In the genomic region with DNA sequence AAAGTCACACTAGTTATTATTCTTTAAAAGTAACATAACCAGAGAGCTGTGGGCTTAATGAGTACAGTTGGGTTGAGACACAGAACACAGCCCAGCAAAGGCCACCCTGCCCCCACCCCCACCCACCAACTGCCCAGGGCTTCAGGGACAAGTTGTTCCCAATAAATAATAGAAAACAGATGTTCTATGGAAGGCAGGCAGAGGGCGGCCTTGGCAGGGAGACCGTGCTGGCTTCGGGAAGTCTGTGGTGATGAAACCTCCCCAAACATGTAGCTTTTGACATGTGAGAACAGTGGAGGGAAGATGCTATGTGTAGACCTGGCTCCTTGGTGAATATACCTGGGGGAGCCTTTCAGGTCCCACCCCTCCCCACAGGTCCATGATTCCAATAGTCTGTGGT, we compare ENCODE assay signal across 8 cellular contexts. TPM values are rescaled to one million over a fixed set of nuclear protein-coding genes. Genes with fewer than 3 reads are reported as not detected.
DNase-seq lines count a peak whose midpoint lies in the region; ATAC-seq and TF ChIP-seq lines count a peak whose summit lies in the region.

No MANE protein-coding gene starts in this region.

- no peaks in the 10 kb centered on the region for H4K20me1 ChIP-seq in MM.1S (ENCODE audit: insufficient read depth, low read length)

- no peak overlapping the region for H3K9ac ChIP-seq in MM.1S (ENCODE audit: low read length)

- no peaks in the 10 kb centered on the region for H3F3A ChIP-seq in MM.1S (ENCODE audit: insufficient read depth, low read length)

- H3K36me3 ChIP-seq in MM.1S (replicated peaks; ENCODE audit: insufficient read depth, low read length): no peaks in the 10 kb centered on the region

- DNase-seq in GM03348 (ENCODE audit: low spot score) (peak; percentile 82), activated B cell treated with CpG ODN at 0.5 μM for 24 hours (no peak), foreskin keratinocyte (no peak), sciatic nerve (ENCODE audit: low spot score) (peak; percentile 73), MM.1S (no peak)
- DNase-seq in effector CD4-positive, alpha-beta T cell: no peak
- no peak for DNase-seq in NK-92 treated with Interleukin-12 subunit alpha and Interleukin-12 subunit beta, amount 100 ng/mL, for 24 hours (lab: John Stamatoyannopoulos, UW)

- no peak overlapping the region for H2AFZ ChIP-seq in MM.1S (ENCODE audit: low read length)

- H3K9me2 ChIP-seq in MM.1S (replicated peaks; ENCODE audit: insufficient read depth, low read length): no peaks in the 10 kb centered on the region

- intact Hi-C loops in activated B cell treated with CpG ODN at 0.5 μM for 24 hours (cut with micrococcal nuclease) (no loop called here), sciatic nerve (cut with DNase I) (no loop called here)

- H3K9me3 Mint-ChIP-seq in activated B cell treated with CpG ODN at 0.5 μM for 24 hours: no peaks in the 10 kb centered on the region

- no peaks in the 10 kb centered on the region for H3K79me2 ChIP-seq in MM.1S (ENCODE audit: low read length)

- H3K27ac Mint-ChIP-seq in activated B cell treated with CpG ODN at 0.5 μM for 24 hours: peak overlapping the region; percentile 24

- no peaks in the 10 kb centered on the region for H3K27me3 Mint-ChIP-seq in activated B cell treated with CpG ODN at 0.5 μM for 24 hours

- peaks cover 91% of the 10 kb centered on the region for H3K36me3 Mint-ChIP-seq in activated B cell treated with CpG ODN at 0.5 μM for 24 hours (ENCODE audit: low read depth)

- TF ChIP-seq CTCF in activated B cell treated with CpG ODN at 0.5 μM for 24 hours (IDR thresholded peaks at IDR 0.05) (no peak), foreskin keratinocyte (conservative IDR thresholded peaks at IDR 0.05) (peak; percentile 39), MM.1S (IDR thresholded peaks at IDR 0.05; ENCODE audit: low read length) (no peak)

- no peak overlapping the region for H3K4me3 Mint-ChIP-seq in activated B cell treated with CpG ODN at 0.5 μM for 24 hours

- H3K9me3 ChIP-seq in MM.1S (replicated peaks; ENCODE audit: insufficient read depth, low read length): no peaks in the 10 kb centered on the region

- POLR2A ChIA-PET in activated B cell treated with CpG ODN at 0.5 μM for 24 hours (lab: Charles Lee): interaction anchor here (0.8 to 1.6 kb wide), 8 partner anchors 8 to 18 kb away, joined by 3 to 9 read pairs (median 4); no protein-coding TSS in a partner anchor

- H3K4me2 ChIP-seq in MM.1S (ENCODE audit: low read depth, low read length): no peak overlapping the region

- CTCF ChIA-PET in activated B cell treated with CpG ODN at 0.5 μM for 24 hours (lab: Charles Lee): interaction anchor here (1.1 to 1.2 kb wide), 2 partner anchors 20 to 32 kb away, joined by 3 to 6 read pairs; no protein-coding TSS in a partner anchor

- H3K4me3 ChIP-seq in MM.1S (ENCODE audit: low read length): no peak overlapping the region

- H3K4me1 Mint-ChIP-seq in activated B cell treated with CpG ODN at 0.5 μM for 24 hours: peaks cover 57% of the 10 kb centered on the region

- H3K27ac ChIP-seq in foreskin keratinocyte (no peak overlapping the region), MM.1S (ENCODE audit: low read length) (no peak overlapping the region)

- no peaks in the 10 kb centered on the region for H3K4me1 ChIP-seq in foreskin keratinocyte
- no peaks in the 10 kb centered on the region for H3K4me1 ChIP-seq in MM.1S (ENCODE audit: low read length)

- no peaks in the 10 kb centered on the region for H3K27me3 ChIP-seq in foreskin keratinocyte
- no peaks in the 10 kb centered on the region for H3K27me3 ChIP-seq in MM.1S (replicated peaks; ENCODE audit: insufficient read depth, low read length)

- ATAC-seq in activated B cell treated with CpG ODN at 0.5 μM for 24 hours (ENCODE audit: low read depth): no peak
- no peak for ATAC-seq in foreskin keratinocyte
- ATAC-seq in sciatic nerve: peak; percentile 82
- ATAC-seq in HG03045 (IDR thresholded peaks at IDR 0.05; ENCODE audit: unreplicated experiment): no peak

RNA-seq across cellular contexts. Expression of gene TRAF1, which starts 10.0 kb away (rescaled TPM):
- total RNA-seq in activated B cell treated with CpG ODN at 0.5 μM for 24 hours (115 and 130 TPM in 2 replicates), foreskin keratinocyte (0.78 and 0.99 TPM in 2 replicates), sciatic nerve (8.0 TPM)
- 0.56 and 0.78 TPM in 2 replicates for polyA plus RNA-seq in foreskin keratinocyte

RNA-seq across cellular contexts. Expression of gene PHF19, which starts 39.6 kb away (rescaled TPM):
- total RNA-seq in activated B cell treated with CpG ODN at 0.5 μM for 24 hours (50.2 and 55.3 TPM in 2 replicates), foreskin keratinocyte (67.2 and 82.1 TPM in 2 replicates), sciatic nerve (29.3 TPM)
- 89.0 and 105 TPM in 2 replicates for polyA plus RNA-seq in foreskin keratinocyte

Comparison
In these comparisons a context has a peak if more than half of its experiments do, and no peak if none do; other contexts are left out.
1. DNase-seq: peak in GM03348 (single experiment) and sciatic nerve (single experiment); none in activated B cell treated with CpG ODN at 0.5 μM for 24 hours (single experiment), foreskin keratinocyte (0 of 2), effector CD4-positive, alpha-beta T cell (single experiment), MM.1S (single experiment) and NK-92 treated with Interleukin-12 subunit alpha and Interleukin-12 subunit beta, amount 100 ng/mL, for 24 hours (single experiment).
2. RNA of gene TRAF1, which starts 10.0 kb away (total RNA-seq): 115 to 130 TPM in activated B cell treated with CpG ODN at 0.5 μM for 24 hours; 8.0 TPM in sciatic nerve (single experiment) and 0.78 to 0.99 TPM in foreskin keratinocyte; every median in the first group is over 10 times any median in the second.